8 cellular contexts compared by ENCODE assay signal in genomic region chrX:40176256-40176978, GRCh38.
DNase-seq lines count a peak whose midpoint lies in the region; ATAC-seq and TF ChIP-seq lines count a peak whose summit lies in the region.

No MANE protein-coding gene starts in this region.

- intact Hi-C loops in activated CD4-positive, alpha-beta T cell treated with anti-CD3 and anti-CD28 coated beads for 36 hours (cut with DNase I, micrococcal nuclease) = loop anchor here (1.0 to 5.0 kb wide), 6 partner anchors 22 to 1374 kb away; partner anchors contain the start of genes MID1IP1 (in 1 of the 2) and USP9X (in 1 of the 2)
- intact Hi-C loops in dendritic cell treated with granulocyte-macrophage colony-stimulating factor and Interleukin-4, amounts not matched to agents 40 ng/mL and 50 ng/mL, for 4 days (cut with micrococcal nuclease) = loop anchor here (2.0 to 5.0 kb wide), 2 partner anchors 78 to 91 kb away; no protein-coding TSS in a partner anchor

- H3K36me3 ChIP-seq in HUES48 (ENCODE audit: control insufficient read depth, insufficient read depth, low read length) (no peaks in the 10 kb centered on the region), lung (ENCODE audit: control insufficient read depth in 2 of 2, insufficient read depth in 2 of 2, low read length in 2 of 2) (no peaks in the 10 kb centered on the region)

- TF ChIP-seq CTCF in lung (IDR thresholded peaks at IDR 0.05; ENCODE audit: control extremely low read depth, extremely low read depth) = no peak

- H3K9ac ChIP-seq in HUES48 (ENCODE audit: low read depth, low read length) = peak overlapping the region; percentile 65

- DNase-seq in NCI-H524 (lab: John Stamatoyannopoulos, UW) = peak; percentile 49 to 54
- no peak for DNase-seq in NCI-H524 treated with DMSO at 0.1 percent for 48 hours (lab: John Stamatoyannopoulos, UW)
- peak; percentile 87 for DNase-seq in activated CD4-positive, alpha-beta T cell treated with anti-CD3 and anti-CD28 coated beads for 36 hours
- peak; percentile 69 for DNase-seq in lung (ENCODE audit: low spot score)
- peak; percentile 41 for DNase-seq in stimulated activated CD8-positive, alpha-beta memory T cell treated with anti-CD3 and anti-CD28 coated beads, Interleukin-15, amount 100 ng/mL, for 1 hour (ENCODE audit: low read depth)

- peaks cover 3% of the 10 kb centered on the region for H3K9me3 Mint-ChIP-seq in activated CD4-positive, alpha-beta T cell treated with anti-CD3 and anti-CD28 coated beads for 36 hours (ENCODE audit: low read depth)
- H3K9me3 Mint-ChIP-seq in dendritic cell treated with granulocyte-macrophage colony-stimulating factor and Interleukin-4, amounts not matched to agents 40 ng/mL and 50 ng/mL, for 4 days = no peaks in the 10 kb centered on the region

- peak overlapping the region; percentile 99 for H3K27ac Mint-ChIP-seq in activated CD4-positive, alpha-beta T cell treated with anti-CD3 and anti-CD28 coated beads for 36 hours
- peak overlapping the region; percentile 91 for H3K27ac Mint-ChIP-seq in dendritic cell treated with granulocyte-macrophage colony-stimulating factor and Interleukin-4, amounts not matched to agents 40 ng/mL and 50 ng/mL, for 4 days

- no peaks in the 10 kb centered on the region for H3K27me3 Mint-ChIP-seq in activated CD4-positive, alpha-beta T cell treated with anti-CD3 and anti-CD28 coated beads for 36 hours
- peaks cover 4% of the 10 kb centered on the region for H3K27me3 Mint-ChIP-seq in dendritic cell treated with granulocyte-macrophage colony-stimulating factor and Interleukin-4, amounts not matched to agents 40 ng/mL and 50 ng/mL, for 4 days

- peaks cover 8% of the 10 kb centered on the region; the same call in 1 of the 2 replicates for H3K9me3 ChIP-seq in HUES48 (ENCODE audit: control insufficient read depth, insufficient read depth, low read length)
- peaks cover 0 to 21% of the 10 kb centered on the region in 2 donors for H3K9me3 ChIP-seq in lung (ENCODE audit: control insufficient read depth in 2 of 2, insufficient read depth in 1 of 2, low read length in 1 of 2)

- H3K4me3 Mint-ChIP-seq in activated CD4-positive, alpha-beta T cell treated with anti-CD3 and anti-CD28 coated beads for 36 hours = peak overlapping the region; percentile 80
- peak overlapping the region; percentile 65 for H3K4me3 Mint-ChIP-seq in dendritic cell treated with granulocyte-macrophage colony-stimulating factor and Interleukin-4, amounts not matched to agents 40 ng/mL and 50 ng/mL, for 4 days

- peaks cover 20% of the 10 kb centered on the region for H3K27me3 ChIP-seq in HUES48 (ENCODE audit: control insufficient read depth, insufficient read depth, low read length)
- peaks cover 5% of the 10 kb centered on the region for H3K27me3 ChIP-seq in lung (ENCODE audit: control insufficient read depth, insufficient read depth)

- 0 to 10% methylated on average over 9 to 86 of the region's 86 CpGs for WGBS in lung, 2 donors

- H3K27ac ChIP-seq in HUES48 (ENCODE audit: low read depth, low read length) (peak overlapping the region; percentile 88), lung (ENCODE audit: low read depth in 1 of 2, low read length in 1 of 2) (peak overlapping the region; percentile 92 to 93)

- H3K4me3 ChIP-seq in HUES48 (ENCODE audit: low read depth, low read length) = peak overlapping the region; percentile 66
- H3K4me3 ChIP-seq in lung = peak overlapping the region; percentile 42

- H3K36me3 Mint-ChIP-seq in activated CD4-positive, alpha-beta T cell treated with anti-CD3 and anti-CD28 coated beads for 36 hours (ENCODE audit: low read depth) = peaks cover 8% of the 10 kb centered on the region
- no peaks in the 10 kb centered on the region for H3K36me3 Mint-ChIP-seq in dendritic cell treated with granulocyte-macrophage colony-stimulating factor and Interleukin-4, amounts not matched to agents 40 ng/mL and 50 ng/mL, for 4 days (ENCODE audit: low read depth)

- POLR2A ChIA-PET in activated CD4-positive, alpha-beta T cell treated with anti-CD3 and anti-CD28 coated beads for 36 hours (lab: Charles Lee) = interaction anchor here (0.6 to 1.5 kb wide), 4 partner anchors 78 to 322 kb away, joined by 3 to 8 read pairs (median 3); partner anchors contain the start of gene BCOR

- CTCF ChIA-PET in activated CD4-positive, alpha-beta T cell treated with anti-CD3 and anti-CD28 coated beads for 36 hours (lab: Charles Lee) = interaction anchor here (0.6 to 1.3 kb wide), 2 partner anchors 24 to 68 kb away, joined by 3 to 4 read pairs; no protein-coding TSS in a partner anchor

- peak; percentile 11 for ATAC-seq in activated CD4-positive, alpha-beta T cell treated with anti-CD3 and anti-CD28 coated beads for 36 hours
- ATAC-seq in lung (ENCODE audit: insufficient read depth, low FRiP score) = peak; percentile 35
- ATAC-seq in HG03378 (IDR thresholded peaks at IDR 0.05; ENCODE audit: unreplicated experiment) = no peak

- peaks cover 17% of the 10 kb centered on the region for H3K4me1 ChIP-seq in HUES48 (ENCODE audit: control insufficient read depth, insufficient read depth, low read length)
- peaks cover 0 to 3% of the 10 kb centered on the region in 2 donors for H3K4me1 ChIP-seq in lung (ENCODE audit: control insufficient read depth in 2 of 2, insufficient read depth in 2 of 2, low read length in 2 of 2)

- H3K4me1 Mint-ChIP-seq in activated CD4-positive, alpha-beta T cell treated with anti-CD3 and anti-CD28 coated beads for 36 hours = peaks cover 20% of the 10 kb centered on the region
- H3K4me1 Mint-ChIP-seq in dendritic cell treated with granulocyte-macrophage colony-stimulating factor and Interleukin-4, amounts not matched to agents 40 ng/mL and 50 ng/mL, for 4 days (ENCODE audit: low read depth) = peaks cover 49% of the 10 kb centered on the region
